In the genomic region with DNA sequence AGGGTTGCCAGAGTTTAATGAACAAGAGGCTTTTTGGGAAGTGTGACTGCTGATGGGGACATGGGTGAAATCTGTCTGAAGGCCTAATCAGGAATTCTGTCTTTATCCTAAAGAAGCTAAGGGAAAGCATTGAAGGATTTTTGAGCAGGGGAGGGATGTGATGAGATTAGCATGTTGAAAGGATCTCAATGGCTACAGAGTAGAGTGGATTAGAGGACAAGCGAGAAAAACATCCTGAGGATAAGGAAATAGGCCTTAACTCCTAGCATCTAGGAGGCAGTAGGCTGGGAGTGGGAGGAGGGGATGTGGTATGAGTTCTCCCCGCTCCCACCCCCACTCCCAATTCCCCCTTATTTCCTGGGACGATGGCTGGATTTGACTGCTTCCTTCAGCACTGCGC, we compare ENCODE assay signal across 22 cellular contexts. TPM values are rescaled to one million over a fixed set of nuclear protein-coding genes. Genes with fewer than 3 reads are reported as not detected.
DNase-seq lines count a peak whose midpoint lies in the region; ATAC-seq and TF ChIP-seq lines count a peak whose summit lies in the region.
"Had no signal": no experiment of that assay in that cellular context is flagged by ENCODE, and none has a peak within 500 bp of the region (broad histone marks: within the 10 kb centered on the region; RNA-seq: fewer than 3 reads in every experiment).

No MANE protein-coding gene starts in this region.

- H3K4me1 Mint-ChIP-seq in GM23338 (peaks cover 10% of the 10 kb centered on the region), neural progenitor cell (peaks cover 9% of the 10 kb centered on the region)
- H3K4me1 Mint-ChIP-seq: CD4-positive, CD25-positive, alpha-beta regulatory T cell had no signal

- H3K27ac ChIP-seq in GM23338 (ENCODE audit: low read depth): no peak overlapping the region
- no peak overlapping the region for H3K27ac ChIP-seq in WERI-Rb-1
- H3K27ac ChIP-seq in neural progenitor cell: peak overlapping the region; percentile 59
- H3K27ac ChIP-seq: GM23248 had no signal

- no peaks in the 10 kb centered on the region for H3K9me3 Mint-ChIP-seq in GM23338
- no peaks in the 10 kb centered on the region for H3K9me3 Mint-ChIP-seq in neural progenitor cell
- H3K9me3 Mint-ChIP-seq: CD8-positive, alpha-beta T cell; H9 had no signal

- no peak for DNase-seq in GM23338 (ENCODE audit: low spot score)
- DNase-seq in WERI-Rb-1: peak; percentile 15
- DNase-seq in neural progenitor cell (ENCODE audit: low spot score): peak; percentile 52
- DNase-seq in stimulated activated CD4-positive, alpha-beta T cell treated with anti-CD3 and anti-CD28 coated beads, Interleukin-4, amount 100 ng/mL, for 1 hour: no peak
- DNase-seq in NCI-H526 (lab: John Stamatoyannopoulos, UW): no peak
- DNase-seq in CD1c-positive myeloid dendritic cell (ENCODE audit: extremely low spot score): no peak
- DNase-seq: C1 segment of cervical spinal cord; Caco-2; CD4-positive, CD25-positive, alpha-beta regulatory T cell; CD8-positive, alpha-beta T cell; DMS53; DMS79 treated with DMSO at 0.1 percent for 48 hours; GF-D8; GM23248; H9 had no signal

- H3K27me3 Mint-ChIP-seq in GM23338 (ENCODE audit: insufficient read depth, low read depth, poor library complexity) (no peaks in the 10 kb centered on the region), neural progenitor cell (ENCODE audit: insufficient read depth, low read depth) (peaks cover 4% of the 10 kb centered on the region)
- H3K27me3 Mint-ChIP-seq: CD4-positive, CD25-positive, alpha-beta regulatory T cell had no signal

- H3K36me3 ChIP-seq in GM23338 (ENCODE audit: insufficient read depth) (no peaks in the 10 kb centered on the region), WERI-Rb-1 (no peaks in the 10 kb centered on the region), neural progenitor cell (no peaks in the 10 kb centered on the region)

- H3K4me1 ChIP-seq in GM23338 (ENCODE audit: insufficient read depth) (no peaks in the 10 kb centered on the region; the same call in 1 of the 2 replicates), neural progenitor cell (peaks cover 32% of the 10 kb centered on the region)
- H3K4me1 ChIP-seq: Caco-2 had no signal

- H3K4me3 ChIP-seq in GM23338: no peak overlapping the region
- no peak overlapping the region for H3K4me3 ChIP-seq in WERI-Rb-1 (ENCODE audit: low read depth, low read length)
- H3K4me3 ChIP-seq in neural progenitor cell: no peak overlapping the region
- H3K4me3 ChIP-seq: GM23248 had no signal

- H3K9ac ChIP-seq in neural progenitor cell: no peak overlapping the region
- H3K9ac ChIP-seq: GM23248 had no signal

- H3F3A ChIP-seq in GM23338 (replicated peaks; ENCODE audit: low read depth) (no peaks in the 10 kb centered on the region), neural progenitor cell (ENCODE audit: low read depth) (peaks cover 16% of the 10 kb centered on the region)

- TF ChIP-seq CTCF in GM23338 (conservative IDR thresholded peaks at IDR 0.05; ENCODE audit: low read depth in 2 of 2): no peak
- TF ChIP-seq CTCF in WERI-Rb-1 (IDR thresholded peaks at IDR 0.05; ENCODE audit: low read depth, low read length): no peak
- no peak for TF ChIP-seq CTCF in neural progenitor cell (IDR thresholded peaks at IDR 0.05)

- no peaks in the 10 kb centered on the region for H3K36me3 Mint-ChIP-seq in GM23338 (ENCODE audit: low read depth)
- no peaks in the 10 kb centered on the region for H3K36me3 Mint-ChIP-seq in neural progenitor cell
- H3K36me3 Mint-ChIP-seq: CD4-positive, CD25-positive, alpha-beta regulatory T cell; CD8-positive, alpha-beta T cell had no signal

- H3K4me2 ChIP-seq in GM23338 (no peak overlapping the region), neural progenitor cell (peak overlapping the region; percentile 59)

- H3K9me2 ChIP-seq in GM23338 (ENCODE audit: insufficient read depth): peaks cover 5% of the 10 kb centered on the region; the same call in 1 of the 2 replicates

- H3K79me2 ChIP-seq in GM23338 (replicated peaks; ENCODE audit: insufficient read depth): no peaks in the 10 kb centered on the region
- no peaks in the 10 kb centered on the region for H3K79me2 ChIP-seq in neural progenitor cell (ENCODE audit: low read depth)

- no peaks in the 10 kb centered on the region for H3K9me3 ChIP-seq in WERI-Rb-1 (ENCODE audit: severe bottlenecking)
- no peaks in the 10 kb centered on the region for H3K9me3 ChIP-seq in neural progenitor cell (ENCODE audit: low read depth)
- H3K9me3 ChIP-seq: Caco-2 had no signal

- peak overlapping the region; percentile 12; the same call in 1 of the 2 replicates for H2AFZ ChIP-seq in GM23338
- no peak overlapping the region for H2AFZ ChIP-seq in neural progenitor cell (replicated peaks)
- H2AFZ ChIP-seq: GM23248 had no signal

- H4K20me1 ChIP-seq in GM23338 (replicated peaks; ENCODE audit: insufficient read depth) (no peaks in the 10 kb centered on the region), neural progenitor cell (ENCODE audit: low read depth) (peaks cover 4% of the 10 kb centered on the region)

- ATAC-seq in GM23338: no peak
- ATAC-seq: CD8-positive, alpha-beta T cell; HCT116 had no signal

- H3K4me3 Mint-ChIP-seq in GM23338: no peak overlapping the region
- H3K4me3 Mint-ChIP-seq in neural progenitor cell: no peak overlapping the region
- H3K4me3 Mint-ChIP-seq: CD4-positive, CD25-positive, alpha-beta regulatory T cell; CD8-positive, alpha-beta T cell; H9 had no signal

- H3K27me3 ChIP-seq in GM23338 (ENCODE audit: insufficient read depth) (no peaks in the 10 kb centered on the region), WERI-Rb-1 (ENCODE audit: insufficient read depth, low read depth, severe bottlenecking) (peaks cover 36% of the 10 kb centered on the region), neural progenitor cell (no peaks in the 10 kb centered on the region)

- H3K27ac Mint-ChIP-seq in GM23338 (no peak overlapping the region), neural progenitor cell (no peak overlapping the region)
- H3K27ac Mint-ChIP-seq: CD8-positive, alpha-beta T cell had no signal

TF ChIP-seq in GM23338, 12 proteins besides CTCF, POLR2A, EP300 and RAD21 (continues in another document):
- TF ChIP-seq, protein P1, sequence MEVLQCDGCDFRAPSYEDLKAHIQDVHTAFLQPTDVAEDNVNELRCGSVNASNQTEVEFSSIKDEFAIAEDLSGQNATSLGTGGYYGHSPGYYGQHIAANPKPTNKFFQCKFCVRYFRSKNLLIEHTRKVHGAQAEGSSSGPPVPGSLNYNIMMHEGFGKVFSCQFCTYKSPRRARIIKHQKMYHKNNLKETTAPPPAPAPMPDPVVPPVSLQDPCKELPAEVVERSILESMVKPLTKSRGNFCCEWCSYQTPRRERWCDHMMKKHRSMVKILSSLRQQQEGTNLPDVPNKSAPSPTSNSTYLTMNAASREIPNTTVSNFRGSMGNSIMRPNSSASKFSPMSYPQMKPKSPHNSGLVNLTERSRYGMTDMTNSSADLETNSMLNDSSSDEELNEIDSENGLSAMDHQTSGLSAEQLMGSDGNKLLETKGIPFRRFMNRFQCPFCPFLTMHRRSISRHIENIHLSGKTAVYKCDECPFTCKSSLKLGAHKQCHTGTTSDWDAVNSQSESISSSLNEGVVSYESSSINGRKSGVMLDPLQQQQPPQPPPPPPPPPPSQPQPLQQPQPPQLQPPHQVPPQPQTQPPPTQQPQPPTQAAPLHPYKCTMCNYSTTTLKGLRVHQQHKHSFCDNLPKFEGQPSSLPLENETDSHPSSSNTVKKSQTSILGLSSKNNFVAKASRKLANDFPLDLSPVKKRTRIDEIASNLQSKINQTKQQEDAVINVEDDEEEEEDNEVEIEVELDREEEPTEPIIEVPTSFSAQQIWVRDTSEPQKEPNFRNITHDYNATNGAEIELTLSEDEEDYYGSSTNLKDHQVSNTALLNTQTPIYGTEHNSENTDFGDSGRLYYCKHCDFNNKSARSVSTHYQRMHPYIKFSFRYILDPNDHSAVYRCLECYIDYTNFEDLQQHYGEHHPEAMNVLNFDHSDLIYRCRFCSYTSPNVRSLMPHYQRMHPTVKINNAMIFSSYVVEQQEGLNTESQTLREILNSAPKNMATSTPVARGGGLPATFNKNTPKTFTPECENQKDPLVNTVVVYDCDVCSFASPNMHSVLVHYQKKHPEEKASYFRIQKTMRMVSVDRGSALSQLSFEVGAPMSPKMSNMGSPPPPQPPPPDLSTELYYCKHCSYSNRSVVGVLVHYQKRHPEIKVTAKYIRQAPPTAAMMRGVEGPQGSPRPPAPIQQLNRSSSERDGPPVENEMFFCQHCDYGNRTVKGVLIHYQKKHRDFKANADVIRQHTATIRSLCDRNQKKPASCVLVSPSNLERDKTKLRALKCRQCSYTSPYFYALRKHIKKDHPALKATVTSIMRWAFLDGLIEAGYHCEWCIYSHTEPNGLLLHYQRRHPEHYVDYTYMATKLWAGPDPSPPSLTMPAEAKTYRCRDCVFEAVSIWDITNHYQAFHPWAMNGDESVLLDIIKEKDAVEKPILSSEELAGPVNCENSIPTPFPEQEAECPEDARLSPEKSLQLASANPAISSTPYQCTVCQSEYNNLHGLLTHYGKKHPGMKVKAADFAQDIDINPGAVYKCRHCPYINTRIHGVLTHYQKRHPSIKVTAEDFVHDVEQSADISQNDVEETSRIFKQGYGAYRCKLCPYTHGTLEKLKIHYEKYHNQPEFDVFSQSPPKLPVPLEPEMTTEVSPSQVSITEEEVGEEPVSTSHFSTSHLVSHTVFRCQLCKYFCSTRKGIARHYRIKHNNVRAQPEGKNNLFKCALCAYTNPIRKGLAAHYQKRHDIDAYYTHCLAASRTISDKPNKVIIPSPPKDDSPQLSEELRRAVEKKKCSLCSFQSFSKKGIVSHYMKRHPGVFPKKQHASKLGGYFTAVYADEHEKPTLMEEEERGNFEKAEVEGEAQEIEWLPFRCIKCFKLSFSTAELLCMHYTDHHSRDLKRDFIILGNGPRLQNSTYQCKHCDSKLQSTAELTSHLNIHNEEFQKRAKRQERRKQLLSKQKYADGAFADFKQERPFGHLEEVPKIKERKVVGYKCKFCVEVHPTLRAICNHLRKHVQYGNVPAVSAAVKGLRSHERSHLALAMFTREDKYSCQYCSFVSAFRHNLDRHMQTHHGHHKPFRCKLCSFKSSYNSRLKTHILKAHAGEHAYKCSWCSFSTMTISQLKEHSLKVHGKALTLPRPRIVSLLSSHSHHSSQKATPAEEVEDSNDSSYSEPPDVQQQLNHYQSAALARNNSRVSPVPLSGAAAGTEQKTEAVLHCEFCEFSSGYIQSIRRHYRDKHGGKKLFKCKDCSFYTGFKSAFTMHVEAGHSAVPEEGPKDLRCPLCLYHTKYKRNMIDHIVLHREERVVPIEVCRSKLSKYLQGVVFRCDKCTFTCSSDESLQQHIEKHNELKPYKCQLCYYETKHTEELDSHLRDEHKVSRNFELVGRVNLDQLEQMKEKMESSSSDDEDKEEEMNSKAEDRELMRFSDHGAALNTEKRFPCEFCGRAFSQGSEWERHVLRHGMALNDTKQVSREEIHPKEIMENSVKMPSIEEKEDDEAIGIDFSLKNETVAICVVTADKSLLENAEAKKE (CRISPR knock-in tag; IDR thresholded peaks at IDR 0.05): no peak
- no peak for TF ChIP-seq EZH2phosphoT487 (IDR thresholded peaks at IDR 0.05; ENCODE audit: unreplicated experiment)
- no peak for TF ChIP-seq NANOG (IDR thresholded peaks at IDR 0.05; ENCODE audit: borderline replicate concordance)
- no peak for TF ChIP-seq JUNB (IDR thresholded peaks at IDR 0.05; ENCODE audit: unreplicated experiment)

RNA-seq across cellular contexts. Expression of gene SNTN, which starts 35.1 kb away (rescaled TPM):
- not detected in 2 replicates for total RNA-seq in GM23338 (2014; rRNA removed; shearing (Covaris generic))
- 0.70 TPM in 1 of 2 replicates, not detected in the other for polyA plus RNA-seq in GM23338 (2016; fragmentation: Nextera tagmentation; extraction: Ambion mirVana)
- 0.65 TPM in 1 of 2 replicates, not detected in the other for total RNA-seq in neural progenitor cell (ENCODE audit: low replicate concordance)
- total RNA-seq: A172; A673; Caco-2; CD4-positive, CD25-positive, alpha-beta regulatory T cell; CD8-positive, alpha-beta T cell; Daoy; G401; GM23248; H4; H9 had no signal
- polyA plus RNA-seq: BJ; CD4-positive, CD25-positive, alpha-beta regulatory T cell; GM23248 had no signal

Comparison
In these comparisons a context has a peak if more than half of its experiments do, and no peak if none do; other contexts are left out.
1. DNase-seq: peak in WERI-Rb-1 (single experiment) and neural progenitor cell (single experiment); none in GM23338 (single experiment), stimulated activated CD4-positive, alpha-beta T cell treated with anti-CD3 and anti-CD28 coated beads, Interleukin-4, amount 100 ng/mL, for 1 hour (single experiment), NCI-H526 (0 of 2) and CD1c-positive myeloid dendritic cell (single experiment).